ENCODE assay signal across 8 cellular contexts in the genomic region with DNA sequence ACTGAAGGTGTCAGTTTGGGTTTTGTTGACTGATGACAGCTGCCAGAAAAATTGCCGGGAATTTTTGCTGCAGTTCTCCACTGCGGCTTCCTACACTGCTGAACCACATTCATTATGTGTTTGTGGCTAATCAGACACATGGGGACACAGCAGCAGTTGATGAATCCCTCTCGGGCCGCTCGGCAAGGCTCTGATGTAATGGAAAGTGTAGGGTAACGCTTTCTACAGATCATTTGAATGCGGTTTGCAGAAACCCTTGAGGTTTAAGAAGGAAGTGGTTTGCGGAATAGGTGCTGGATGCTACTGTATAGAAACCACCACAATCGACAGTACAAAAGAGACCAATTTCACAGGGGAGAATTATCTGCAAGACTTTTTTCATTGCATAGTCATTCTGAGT.
DNase-seq lines count a peak whose midpoint lies in the region; ATAC-seq lines count a peak whose summit lies in the region.
"Had no signal": no experiment of that assay in that cellular context is flagged by ENCODE, and none has a peak within 500 bp of the region (broad histone marks: within the 10 kb centered on the region; RNA-seq: fewer than 3 reads in every experiment).

No MANE protein-coding gene starts in this region.

- ATAC-seq in GM18907 (IDR thresholded peaks at IDR 0.05; ENCODE audit: unreplicated experiment): peak; percentile 100
- peak; percentile 99 for ATAC-seq in HG02981 (IDR thresholded peaks at IDR 0.05; ENCODE audit: unreplicated experiment)

- DNase-seq in OCI-M1 (lab: John Stamatoyannopoulos, UW) (peak; percentile 94), COLO829 (ENCODE audit: low spot score) (no peak), NCI-H345 (lab: John Stamatoyannopoulos, UW) (no peak)
- DNase-seq in activated gamma-delta T cell treated with anti-CD3 and anti-CD28 coated beads, Interleukin-2, amount 50 U/mL, for 16 hours (ENCODE audit: low read depth): peak; percentile 7
- peak; percentile 40 to 55 for DNase-seq in stimulated activated CD4-positive, alpha-beta T cell treated with anti-CD3 and anti-CD28 coated beads, Interleukin-12 subunit alpha, Interleukin-12 subunit beta, amount 100 ng/mL, for 24 hours (ENCODE audit: low read depth in 2 of 2)
- DNase-seq: right lobe of liver had no signal

Comparison
In these comparisons a context has a peak if more than half of its experiments do, and no peak if none do; other contexts are left out.
1. DNase-seq: peak in OCI-M1 (single experiment), activated gamma-delta T cell treated with anti-CD3 and anti-CD28 coated beads, Interleukin-2, amount 50 U/mL, for 16 hours (single experiment) and stimulated activated CD4-positive, alpha-beta T cell treated with anti-CD3 and anti-CD28 coated beads, Interleukin-12 subunit alpha, Interleukin-12 subunit beta, amount 100 ng/mL, for 24 hours (2 of 2); none in COLO829 (single experiment) and NCI-H345 (single experiment).